Comparison of ENCODE assay signal across 1 cellular context in the genomic region with DNA sequence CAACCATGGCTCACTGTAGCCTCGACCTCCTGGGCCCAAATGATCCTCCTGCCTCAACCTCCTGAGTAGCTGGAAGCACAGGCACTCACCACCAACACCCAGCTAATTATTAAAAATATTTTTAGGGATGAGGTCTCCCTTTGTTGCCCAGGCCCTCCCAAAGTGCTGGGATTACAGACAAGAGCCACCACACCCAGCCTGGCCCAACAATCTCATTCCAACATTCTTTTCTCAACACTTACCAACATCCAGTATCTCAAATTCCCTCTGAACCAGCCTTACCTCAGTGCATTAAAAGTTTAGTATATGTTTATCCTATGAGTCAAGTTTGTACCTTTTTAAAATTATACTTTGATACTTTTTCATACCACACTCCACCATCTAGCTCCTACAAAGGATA.
TF ChIP-seq lines count a peak whose summit lies in the region.

No MANE protein-coding gene starts in this region.

TF ChIP-seq in HepG2, 621 proteins besides CTCF, POLR2A, EP300 and RAD21 (continued from another document):
- TF ChIP-seq, protein P1, sequence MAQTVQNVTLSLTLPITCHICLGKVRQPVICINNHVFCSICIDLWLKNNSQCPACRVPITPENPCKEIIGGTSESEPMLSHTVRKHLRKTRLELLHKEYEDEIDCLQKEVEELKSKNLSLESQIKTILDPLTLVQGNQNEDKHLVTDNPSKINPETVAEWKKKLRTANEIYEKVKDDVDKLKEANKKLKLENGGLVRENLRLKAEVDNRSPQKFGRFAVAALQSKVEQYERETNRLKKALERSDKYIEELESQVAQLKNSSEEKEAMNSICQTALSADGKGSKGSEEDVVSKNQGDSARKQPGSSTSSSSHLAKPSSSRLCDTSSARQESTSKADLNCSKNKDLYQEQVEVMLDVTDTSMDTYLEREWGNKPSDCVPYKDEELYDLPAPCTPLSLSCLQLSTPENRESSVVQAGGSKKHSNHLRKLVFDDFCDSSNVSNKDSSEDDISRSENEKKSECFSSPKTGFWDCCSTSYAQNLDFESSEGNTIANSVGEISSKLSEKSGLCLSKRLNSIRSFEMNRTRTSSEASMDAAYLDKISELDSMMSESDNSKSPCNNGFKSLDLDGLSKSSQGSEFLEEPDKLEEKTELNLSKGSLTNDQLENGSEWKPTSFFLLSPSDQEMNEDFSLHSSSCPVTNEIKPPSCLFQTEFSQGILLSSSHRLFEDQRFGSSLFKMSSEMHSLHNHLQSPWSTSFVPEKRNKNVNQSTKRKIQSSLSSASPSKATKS (CRISPR knock-in tag; IDR thresholded peaks at IDR 0.05), result no peak
- TF ChIP-seq GMEB1 (CRISPR knock-in tag; IDR thresholded peaks at IDR 0.05; ENCODE audit: borderline replicate concordance) (no peak), ZBTB7B (CRISPR knock-in tag; IDR thresholded peaks at IDR 0.05) (no peak)
